1 cellular context compared by ENCODE assay signal in the genomic region with DNA sequence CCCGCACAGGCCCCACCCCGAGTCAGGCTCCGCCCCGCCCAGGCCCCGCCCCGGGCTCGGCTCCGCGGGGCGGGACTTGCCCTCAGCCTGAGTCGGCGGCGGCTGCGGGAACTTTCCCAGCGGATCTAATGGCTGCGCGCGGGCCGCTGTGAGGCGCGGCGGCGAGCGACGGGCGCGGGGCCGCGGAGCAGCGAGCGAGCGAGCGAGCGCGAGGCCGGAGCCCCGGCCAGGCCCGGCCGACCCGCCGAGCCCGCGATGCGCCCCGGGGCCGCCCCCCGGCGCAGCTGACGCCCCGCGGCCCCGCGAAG.
TF ChIP-seq lines count a peak whose summit lies in the region.

Gene INPP5A, plus strand, starts transcription at position 75 of the 308 bp plus-strand sequence. CDS start 310 bp downstream, outside the sequence.

TF ChIP-seq in HEK293, 187 proteins besides CTCF, POLR2A, EP300 and RAD21 (continued from another document):
- TF ChIP-seq ZNF580 (tag by site-specific recombination; IDR thresholded peaks at IDR 0.05) = no peak
- TF ChIP-seq ZNF155 (tag by site-specific recombination; IDR thresholded peaks at IDR 0.05) = no peak
- TF ChIP-seq ZNF175 (tag by site-specific recombination; IDR thresholded peaks at IDR 0.05) = no peak
- TF ChIP-seq ZNF146 (tag by site-specific recombination; IDR thresholded peaks at IDR 0.05) = no peak
- TF ChIP-seq GLI4 (tag by site-specific recombination; IDR thresholded peaks at IDR 0.05) = no peak
